22 cellular contexts compared by ENCODE assay signal in genomic region chr5:109792613-109793012, GRCh38.
"Had no signal": no experiment of that assay in that cellular context is flagged by ENCODE, and none has a peak within 500 bp of the region (broad histone marks: within the 10 kb centered on the region; RNA-seq: fewer than 3 reads in every experiment).

No MANE protein-coding gene starts in this region.

- H3K9me3 ChIP-seq: esophagus squamous epithelium, gastrocnemius medialis, heart right ventricle, left lung, lower lobe of right lung had no signal

- H3K27ac ChIP-seq: coronary artery, dorsolateral prefrontal cortex, epithelial cell of prostate, esophagus squamous epithelium, gastrocnemius medialis, heart right ventricle, left lung, lower lobe of right lung had no signal

- DNase-seq: dermis blood vessel endothelial cell; dorsolateral prefrontal cortex; effector CD4-positive, alpha-beta T cell; effector memory CD4-positive, alpha-beta T cell; erythroblast; esophagus squamous epithelium; foreskin fibroblast; foreskin melanocyte; gastrocnemius medialis; glutamatergic neuron; head of caudate nucleus; heart right ventricle; hippocampal formation; left cardiac atrium; left lung; left ventricle myocardium superior; lower lobe of right lung; mesenchymal stem cell; midbrain; naive thymus-derived CD4-positive, alpha-beta T cell had no signal

- H3K27me3 ChIP-seq: dorsolateral prefrontal cortex, esophagus squamous epithelium, gastrocnemius medialis, heart right ventricle, left lung had no signal

- H3K4me3 ChIP-seq: coronary artery, dorsolateral prefrontal cortex, esophagus squamous epithelium, gastrocnemius medialis, heart right ventricle, left lung, lower lobe of right lung had no signal

- H3K4me1 ChIP-seq: esophagus squamous epithelium, gastrocnemius medialis, heart right ventricle, left lung, lower lobe of right lung had no signal
